Comparison of ENCODE assay signal across 1 cellular context in the genomic region with DNA sequence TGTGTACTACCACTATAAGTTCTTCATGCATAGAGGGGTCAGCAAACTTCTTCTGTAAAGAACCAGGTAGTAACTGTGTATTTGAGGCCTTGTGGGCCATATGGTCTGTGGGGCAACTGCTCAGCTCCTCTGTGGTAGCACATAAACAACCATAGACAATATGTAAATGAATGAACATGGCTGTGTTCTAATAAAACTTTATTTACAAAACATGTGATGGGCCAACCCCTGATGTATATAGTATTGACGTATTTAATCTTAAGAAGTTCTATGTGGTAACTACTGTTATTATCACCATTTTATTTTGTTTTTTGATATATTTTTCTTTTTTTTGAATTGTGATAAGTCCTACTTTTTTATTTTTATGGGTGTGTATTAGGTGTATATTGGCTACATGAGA.
A peak's percentile ranks its signal among the peaks of the same experiment; 100 is the strongest.
TF ChIP-seq lines count a peak whose summit lies in the region.

No MANE protein-coding gene starts in this region.

TF ChIP-seq in GM12878, 131 proteins besides CTCF, POLR2A, EP300 and RAD21:
- TF ChIP-seq, protein P1, sequence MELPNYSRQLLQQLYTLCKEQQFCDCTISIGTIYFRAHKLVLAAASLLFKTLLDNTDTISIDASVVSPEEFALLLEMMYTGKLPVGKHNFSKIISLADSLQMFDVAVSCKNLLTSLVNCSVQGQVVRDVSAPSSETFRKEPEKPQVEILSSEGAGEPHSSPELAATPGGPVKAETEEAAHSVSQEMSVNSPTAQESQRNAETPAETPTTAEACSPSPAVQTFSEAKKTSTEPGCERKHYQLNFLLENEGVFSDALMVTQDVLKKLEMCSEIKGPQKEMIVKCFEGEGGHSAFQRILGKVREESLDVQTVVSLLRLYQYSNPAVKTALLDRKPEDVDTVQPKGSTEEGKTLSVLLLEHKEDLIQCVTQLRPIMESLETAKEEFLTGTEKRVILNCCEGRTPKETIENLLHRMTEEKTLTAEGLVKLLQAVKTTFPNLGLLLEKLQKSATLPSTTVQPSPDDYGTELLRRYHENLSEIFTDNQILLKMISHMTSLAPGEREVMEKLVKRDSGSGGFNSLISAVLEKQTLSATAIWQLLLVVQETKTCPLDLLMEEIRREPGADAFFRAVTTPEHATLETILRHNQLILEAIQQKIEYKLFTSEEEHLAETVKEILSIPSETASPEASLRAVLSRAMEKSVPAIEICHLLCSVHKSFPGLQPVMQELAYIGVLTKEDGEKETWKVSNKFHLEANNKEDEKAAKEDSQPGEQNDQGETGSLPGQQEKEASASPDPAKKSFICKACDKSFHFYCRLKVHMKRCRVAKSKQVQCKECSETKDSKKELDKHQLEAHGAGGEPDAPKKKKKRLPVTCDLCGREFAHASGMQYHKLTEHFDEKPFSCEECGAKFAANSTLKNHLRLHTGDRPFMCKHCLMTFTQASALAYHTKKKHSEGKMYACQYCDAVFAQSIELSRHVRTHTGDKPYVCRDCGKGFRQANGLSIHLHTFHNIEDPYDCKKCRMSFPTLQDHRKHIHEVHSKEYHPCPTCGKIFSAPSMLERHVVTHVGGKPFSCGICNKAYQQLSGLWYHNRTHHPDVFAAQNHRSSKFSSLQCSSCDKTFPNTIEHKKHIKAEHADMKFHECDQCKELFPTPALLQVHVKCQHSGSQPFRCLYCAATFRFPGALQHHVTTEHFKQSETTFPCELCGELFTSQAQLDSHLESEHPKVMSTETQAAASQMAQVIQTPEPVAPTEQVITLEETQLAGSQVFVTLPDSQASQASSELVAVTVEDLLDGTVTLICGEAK (IDR thresholded peaks at IDR 0.05; ENCODE audit: borderline replicate concordance) = peak; percentile 92
- TF ChIP-seq, protein P2, sequence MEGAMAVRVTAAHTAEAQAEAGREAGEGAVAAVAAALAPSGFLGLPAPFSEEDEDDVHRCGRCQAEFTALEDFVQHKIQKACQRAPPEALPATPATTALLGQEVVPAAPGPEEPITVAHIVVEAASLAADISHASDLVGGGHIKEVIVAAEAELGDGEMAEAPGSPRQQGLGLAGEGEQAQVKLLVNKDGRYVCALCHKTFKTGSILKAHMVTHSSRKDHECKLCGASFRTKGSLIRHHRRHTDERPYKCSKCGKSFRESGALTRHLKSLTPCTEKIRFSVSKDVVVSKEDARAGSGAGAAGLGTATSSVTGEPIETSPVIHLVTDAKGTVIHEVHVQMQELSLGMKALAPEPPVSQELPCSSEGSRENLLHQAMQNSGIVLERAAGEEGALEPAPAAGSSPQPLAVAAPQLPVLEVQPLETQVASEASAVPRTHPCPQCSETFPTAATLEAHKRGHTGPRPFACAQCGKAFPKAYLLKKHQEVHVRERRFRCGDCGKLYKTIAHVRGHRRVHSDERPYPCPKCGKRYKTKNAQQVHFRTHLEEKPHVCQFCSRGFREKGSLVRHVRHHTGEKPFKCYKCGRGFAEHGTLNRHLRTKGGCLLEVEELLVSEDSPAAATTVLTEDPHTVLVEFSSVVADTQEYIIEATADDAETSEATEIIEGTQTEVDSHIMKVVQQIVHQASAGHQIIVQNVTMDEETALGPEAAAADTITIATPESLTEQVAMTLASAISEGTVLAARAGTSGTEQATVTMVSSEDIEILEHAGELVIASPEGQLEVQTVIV (IDR thresholded peaks at IDR 0.05; ENCODE audit: borderline replicate concordance, partially characterized antibody) = no peak
- TF ChIP-seq E2F8 (IDR thresholded peaks at IDR 0.05; ENCODE audit: low read depth, partially characterized antibody) (no peak), MYB (IDR thresholded peaks at IDR 0.05; ENCODE audit: borderline replicate concordance, low read depth, low read length) (no peak), ZSCAN29 (IDR thresholded peaks at IDR 0.05) (no peak), TCF3 (IDR thresholded peaks at IDR 0.05; ENCODE audit: borderline replicate concordance, insufficient read depth, low read depth, low read length) (no peak)
